Comparison of ENCODE assay signal across 1 cellular context in the genomic region with DNA sequence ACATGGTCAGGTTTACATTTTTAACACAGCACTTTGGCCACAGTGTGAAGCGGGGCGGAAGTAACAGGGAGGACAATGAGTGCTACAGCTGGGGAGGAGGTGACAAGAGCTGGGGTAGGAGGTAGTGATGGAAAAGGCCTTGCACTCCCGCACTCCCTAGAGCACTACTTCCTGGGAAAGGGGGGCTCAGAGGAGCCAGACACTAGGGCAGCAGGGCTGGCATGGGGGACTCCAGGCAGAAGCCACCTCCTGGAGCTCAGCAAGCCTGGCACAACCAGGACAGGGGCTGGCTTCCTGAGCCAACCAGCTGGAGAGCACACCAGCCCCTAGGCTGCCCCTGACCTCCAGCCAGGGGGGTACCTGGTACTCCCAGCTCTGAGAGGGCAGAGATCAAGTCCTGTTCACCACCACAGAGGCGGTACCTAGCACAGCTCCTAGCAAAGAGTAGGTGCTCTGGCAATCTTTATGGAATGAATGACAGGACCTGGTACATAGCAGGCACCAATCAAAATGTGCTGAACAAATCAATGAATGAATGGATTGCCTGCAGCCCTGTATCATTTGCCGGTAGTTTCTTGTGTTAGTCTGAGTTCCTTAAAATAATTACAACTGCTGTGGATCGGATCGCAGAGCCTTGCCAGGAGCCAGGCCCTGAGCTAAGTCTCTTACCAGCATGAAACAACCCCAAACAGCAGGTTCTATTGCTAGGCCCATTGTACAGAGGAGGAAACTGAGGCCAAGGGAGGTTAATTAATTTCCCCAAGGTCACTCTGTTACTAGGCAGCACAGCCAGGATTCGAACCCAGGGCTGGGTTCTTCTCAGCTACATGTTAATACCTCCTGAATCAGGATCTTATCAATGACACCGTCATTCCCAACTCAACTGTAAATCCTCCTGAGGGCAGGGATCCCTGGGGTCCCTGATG.
TF ChIP-seq lines count a peak whose summit lies in the region.

No MANE protein-coding gene starts in this region.

TF ChIP-seq in HepG2, 621 proteins besides CTCF, POLR2A, EP300 and RAD21 (continued from another document and continues in another):
- TF ChIP-seq, protein P1, sequence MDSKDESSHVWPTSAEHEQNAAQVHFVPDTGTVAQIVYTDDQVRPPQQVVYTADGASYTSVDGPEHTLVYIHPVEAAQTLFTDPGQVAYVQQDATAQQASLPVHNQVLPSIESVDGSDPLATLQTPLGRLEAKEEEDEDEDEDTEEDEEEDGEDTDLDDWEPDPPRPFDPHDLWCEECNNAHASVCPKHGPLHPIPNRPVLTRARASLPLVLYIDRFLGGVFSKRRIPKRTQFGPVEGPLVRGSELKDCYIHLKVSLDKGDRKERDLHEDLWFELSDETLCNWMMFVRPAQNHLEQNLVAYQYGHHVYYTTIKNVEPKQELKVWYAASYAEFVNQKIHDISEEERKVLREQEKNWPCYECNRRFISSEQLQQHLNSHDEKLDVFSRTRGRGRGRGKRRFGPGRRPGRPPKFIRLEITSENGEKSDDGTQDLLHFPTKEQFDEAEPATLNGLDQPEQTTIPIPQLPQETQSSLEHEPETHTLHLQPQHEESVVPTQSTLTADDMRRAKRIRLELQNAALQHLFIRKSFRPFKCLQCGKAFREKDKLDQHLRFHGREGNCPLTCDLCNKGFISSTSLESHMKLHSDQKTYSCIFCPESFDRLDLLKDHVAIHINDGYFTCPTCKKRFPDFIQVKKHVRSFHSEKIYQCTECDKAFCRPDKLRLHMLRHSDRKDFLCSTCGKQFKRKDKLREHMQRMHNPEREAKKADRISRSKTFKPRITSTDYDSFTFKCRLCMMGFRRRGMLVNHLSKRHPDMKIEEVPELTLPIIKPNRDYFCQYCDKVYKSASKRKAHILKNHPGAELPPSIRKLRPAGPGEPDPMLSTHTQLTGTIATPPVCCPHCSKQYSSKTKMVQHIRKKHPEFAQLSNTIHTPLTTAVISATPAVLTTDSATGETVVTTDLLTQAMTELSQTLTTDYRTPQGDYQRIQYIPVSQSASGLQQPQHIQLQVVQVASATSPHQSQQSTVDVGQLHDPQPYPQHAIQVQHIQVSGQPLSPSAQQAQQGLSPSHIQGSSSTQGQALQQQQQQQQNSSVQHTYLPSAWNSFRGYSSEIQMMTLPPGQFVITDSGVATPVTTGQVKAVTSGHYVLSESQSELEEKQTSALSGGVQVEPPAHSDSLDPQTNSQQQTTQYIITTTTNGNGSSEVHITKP (CRISPR knock-in tag; IDR thresholded peaks at IDR 0.05; ENCODE audit: low read depth): 0 out of 2 replicates have a peak, but pooled peaks have one; percentile 36
- TF ChIP-seq ZNF713 (CRISPR knock-in tag; IDR thresholded peaks at IDR 0.05) (no peak), HES4 (CRISPR knock-in tag; IDR thresholded peaks at IDR 0.05; ENCODE audit: borderline replicate concordance) (no peak), ZIK1 (CRISPR knock-in tag; IDR thresholded peaks at IDR 0.05; ENCODE audit: borderline replicate concordance, low read depth) (no peak), ZNF576 (CRISPR knock-in tag; IDR thresholded peaks at IDR 0.05) (no peak), PRMT3 (CRISPR knock-in tag; IDR thresholded peaks at IDR 0.05; ENCODE audit: borderline replicate concordance, low read depth) (no peak), RXRB (CRISPR knock-in tag; IDR thresholded peaks at IDR 0.05; ENCODE audit: borderline replicate concordance) (0 out of 2 replicates have a peak, but pooled peaks have one; percentile 52), ZNF614 (CRISPR knock-in tag; IDR thresholded peaks at IDR 0.05; ENCODE audit: borderline replicate concordance) (peak; percentile 21; the same call in 1 of the 2 replicates), NAIF1 (CRISPR knock-in tag; IDR thresholded peaks at IDR 0.05; ENCODE audit: borderline replicate concordance) (no peak), RBFOX2 (IDR thresholded peaks at IDR 0.05; ENCODE audit: low read depth, low read length) (no peak), ZHX1 (CRISPR knock-in tag; IDR thresholded peaks at IDR 0.05; ENCODE audit: low read depth) (no peak), MEIS1 (CRISPR knock-in tag; IDR thresholded peaks at IDR 0.05; ENCODE audit: borderline replicate concordance) (no peak), HMG20B (CRISPR knock-in tag; conservative IDR thresholded peaks at IDR 0.05) (no peak), RORA (CRISPR knock-in tag; IDR thresholded peaks at IDR 0.05) (no peak), POLR2AphosphoS2 (IDR thresholded peaks at IDR 0.05; ENCODE audit: low read depth, low read length) (no peak), TCF12 (IDR thresholded peaks at IDR 0.05) (no peak), TCF12 (CRISPR knock-in tag; IDR thresholded peaks at IDR 0.05) (0 out of 2 replicates have a peak, but pooled peaks have one; percentile 30), ARID3A (IDR thresholded peaks at IDR 0.05; ENCODE audit: low read depth, low read length) (no peak), ZNF672 (CRISPR knock-in tag; IDR thresholded peaks at IDR 0.05) (no peak), KMT2B (CRISPR knock-in tag; IDR thresholded peaks at IDR 0.05) (no peak), ZNF839 (CRISPR knock-in tag; IDR thresholded peaks at IDR 0.05; ENCODE audit: borderline replicate concordance) (no peak), JDP2 (CRISPR knock-in tag; IDR thresholded peaks at IDR 0.05; ENCODE audit: borderline replicate concordance) (no peak), CAMTA2 (CRISPR knock-in tag; IDR thresholded peaks at IDR 0.05; ENCODE audit: borderline replicate concordance) (no peak), ZSCAN25 (CRISPR knock-in tag; IDR thresholded peaks at IDR 0.05) (peak; percentile 57; the same call in 1 of the 2 replicates), CBX1 (IDR thresholded peaks at IDR 0.05; ENCODE audit: low read depth) (no peak), ZNF766 (CRISPR knock-in tag; IDR thresholded peaks at IDR 0.05; ENCODE audit: borderline replicate concordance) (no peak)
- TF ChIP-seq, protein P2, sequence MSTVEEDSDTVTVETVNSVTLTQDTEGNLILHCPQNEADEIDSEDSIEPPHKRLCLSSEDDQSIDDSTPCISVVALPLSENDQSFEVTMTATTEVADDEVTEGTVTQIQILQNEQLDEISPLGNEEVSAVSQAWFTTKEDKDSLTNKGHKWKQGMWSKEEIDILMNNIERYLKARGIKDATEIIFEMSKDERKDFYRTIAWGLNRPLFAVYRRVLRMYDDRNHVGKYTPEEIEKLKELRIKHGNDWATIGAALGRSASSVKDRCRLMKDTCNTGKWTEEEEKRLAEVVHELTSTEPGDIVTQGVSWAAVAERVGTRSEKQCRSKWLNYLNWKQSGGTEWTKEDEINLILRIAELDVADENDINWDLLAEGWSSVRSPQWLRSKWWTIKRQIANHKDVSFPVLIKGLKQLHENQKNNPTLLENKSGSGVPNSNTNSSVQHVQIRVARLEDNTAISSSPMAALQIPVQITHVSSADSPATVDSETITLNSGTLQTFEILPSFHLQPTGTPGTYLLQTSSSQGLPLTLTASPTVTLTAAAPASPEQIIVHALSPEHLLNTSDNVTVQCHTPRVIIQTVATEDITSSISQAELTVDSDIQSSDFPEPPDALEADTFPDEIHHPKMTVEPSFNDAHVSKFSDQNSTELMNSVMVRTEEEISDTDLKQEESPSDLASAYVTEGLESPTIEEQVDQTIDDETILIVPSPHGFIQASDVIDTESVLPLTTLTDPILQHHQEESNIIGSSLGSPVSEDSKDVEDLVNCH (CRISPR knock-in tag; IDR thresholded peaks at IDR 0.05): no peak
- TF ChIP-seq, protein P3, sequence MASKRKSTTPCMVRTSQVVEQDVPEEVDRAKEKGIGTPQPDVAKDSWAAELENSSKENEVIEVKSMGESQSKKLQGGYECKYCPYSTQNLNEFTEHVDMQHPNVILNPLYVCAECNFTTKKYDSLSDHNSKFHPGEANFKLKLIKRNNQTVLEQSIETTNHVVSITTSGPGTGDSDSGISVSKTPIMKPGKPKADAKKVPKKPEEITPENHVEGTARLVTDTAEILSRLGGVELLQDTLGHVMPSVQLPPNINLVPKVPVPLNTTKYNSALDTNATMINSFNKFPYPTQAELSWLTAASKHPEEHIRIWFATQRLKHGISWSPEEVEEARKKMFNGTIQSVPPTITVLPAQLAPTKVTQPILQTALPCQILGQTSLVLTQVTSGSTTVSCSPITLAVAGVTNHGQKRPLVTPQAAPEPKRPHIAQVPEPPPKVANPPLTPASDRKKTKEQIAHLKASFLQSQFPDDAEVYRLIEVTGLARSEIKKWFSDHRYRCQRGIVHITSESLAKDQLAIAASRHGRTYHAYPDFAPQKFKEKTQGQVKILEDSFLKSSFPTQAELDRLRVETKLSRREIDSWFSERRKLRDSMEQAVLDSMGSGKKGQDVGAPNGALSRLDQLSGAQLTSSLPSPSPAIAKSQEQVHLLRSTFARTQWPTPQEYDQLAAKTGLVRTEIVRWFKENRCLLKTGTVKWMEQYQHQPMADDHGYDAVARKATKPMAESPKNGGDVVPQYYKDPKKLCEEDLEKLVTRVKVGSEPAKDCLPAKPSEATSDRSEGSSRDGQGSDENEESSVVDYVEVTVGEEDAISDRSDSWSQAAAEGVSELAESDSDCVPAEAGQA (IDR thresholded peaks at IDR 0.05; ENCODE audit: low read depth): no peak
- TF ChIP-seq, protein P3 (CRISPR knock-in tag; IDR thresholded peaks at IDR 0.05; ENCODE audit: borderline replicate concordance): no peak
- TF ChIP-seq, protein P4, sequence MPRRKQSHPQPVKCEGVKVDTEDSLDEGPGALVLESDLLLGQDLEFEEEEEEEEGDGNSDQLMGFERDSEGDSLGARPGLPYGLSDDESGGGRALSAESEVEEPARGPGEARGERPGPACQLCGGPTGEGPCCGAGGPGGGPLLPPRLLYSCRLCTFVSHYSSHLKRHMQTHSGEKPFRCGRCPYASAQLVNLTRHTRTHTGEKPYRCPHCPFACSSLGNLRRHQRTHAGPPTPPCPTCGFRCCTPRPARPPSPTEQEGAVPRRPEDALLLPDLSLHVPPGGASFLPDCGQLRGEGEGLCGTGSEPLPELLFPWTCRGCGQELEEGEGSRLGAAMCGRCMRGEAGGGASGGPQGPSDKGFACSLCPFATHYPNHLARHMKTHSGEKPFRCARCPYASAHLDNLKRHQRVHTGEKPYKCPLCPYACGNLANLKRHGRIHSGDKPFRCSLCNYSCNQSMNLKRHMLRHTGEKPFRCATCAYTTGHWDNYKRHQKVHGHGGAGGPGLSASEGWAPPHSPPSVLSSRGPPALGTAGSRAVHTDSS (CRISPR knock-in tag; conservative IDR thresholded peaks at IDR 0.05): no peak
- TF ChIP-seq, protein P5, sequence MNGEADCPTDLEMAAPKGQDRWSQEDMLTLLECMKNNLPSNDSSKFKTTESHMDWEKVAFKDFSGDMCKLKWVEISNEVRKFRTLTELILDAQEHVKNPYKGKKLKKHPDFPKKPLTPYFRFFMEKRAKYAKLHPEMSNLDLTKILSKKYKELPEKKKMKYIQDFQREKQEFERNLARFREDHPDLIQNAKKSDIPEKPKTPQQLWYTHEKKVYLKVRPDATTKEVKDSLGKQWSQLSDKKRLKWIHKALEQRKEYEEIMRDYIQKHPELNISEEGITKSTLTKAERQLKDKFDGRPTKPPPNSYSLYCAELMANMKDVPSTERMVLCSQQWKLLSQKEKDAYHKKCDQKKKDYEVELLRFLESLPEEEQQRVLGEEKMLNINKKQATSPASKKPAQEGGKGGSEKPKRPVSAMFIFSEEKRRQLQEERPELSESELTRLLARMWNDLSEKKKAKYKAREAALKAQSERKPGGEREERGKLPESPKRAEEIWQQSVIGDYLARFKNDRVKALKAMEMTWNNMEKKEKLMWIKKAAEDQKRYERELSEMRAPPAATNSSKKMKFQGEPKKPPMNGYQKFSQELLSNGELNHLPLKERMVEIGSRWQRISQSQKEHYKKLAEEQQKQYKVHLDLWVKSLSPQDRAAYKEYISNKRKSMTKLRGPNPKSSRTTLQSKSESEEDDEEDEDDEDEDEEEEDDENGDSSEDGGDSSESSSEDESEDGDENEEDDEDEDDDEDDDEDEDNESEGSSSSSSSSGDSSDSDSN (CRISPR knock-in tag; IDR thresholded peaks at IDR 0.05): no peak; the same call in none of the 2 replicates
